7 cellular contexts compared by ENCODE assay signal in genomic region chr1:160261526-160261877, GRCh38. TPM values are rescaled to one million over a fixed set of nuclear protein-coding genes. Genes with fewer than 3 reads are reported as not detected.
A peak's percentile ranks its signal among the peaks of the same experiment; 100 is the strongest.
DNase-seq lines count a peak whose midpoint lies in the region; ATAC-seq and TF ChIP-seq lines count a peak whose summit lies in the region.

No MANE protein-coding gene starts in this region.

- TF ChIP-seq CTCF in GM13977 (IDR thresholded peaks at IDR 0.05; ENCODE audit: extremely low read depth, insufficient read depth, missing control alignments) (no peak), fibroblast of lung (conservative IDR thresholded peaks at IDR 0.05 in 1 of 2, IDR thresholded peaks at IDR 0.05 in 1 of 2; ENCODE audit: low read depth in 1 of 2, low read length in 2 of 2) (no peak), neural cell (IDR thresholded peaks at IDR 0.05; ENCODE audit: poor library complexity, severe bottlenecking) (no peak), suprapubic skin (IDR thresholded peaks at IDR 0.05) (no peak)

- no peaks in the 10 kb centered on the region for H3K36me3 ChIP-seq in fibroblast of lung (ENCODE audit: control insufficient read depth, insufficient read depth, low read length)
- H3K36me3 ChIP-seq in neural cell (ENCODE audit: insufficient read depth, low read length): no peaks in the 10 kb centered on the region
- no peaks in the 10 kb centered on the region for H3K36me3 ChIP-seq in suprapubic skin

- peaks cover 35% of the 10 kb centered on the region for H3K79me2 ChIP-seq in fibroblast of lung (ENCODE audit: control insufficient read depth, insufficient read depth, low read length)
- peaks cover 39% of the 10 kb centered on the region for H3K79me2 ChIP-seq in neural cell (replicated peaks; ENCODE audit: insufficient read depth, low read length)

- no peak for TF ChIP-seq RAD21 in neural cell (conservative IDR thresholded peaks at IDR 0.05)

- H2AFZ ChIP-seq in fibroblast of lung (ENCODE audit: low read length) (peak overlapping the region; percentile 0), neural cell (ENCODE audit: low read depth, low read length) (peak overlapping the region; percentile 78)

- H3K4me3 ChIP-seq in fibroblast of lung (replicated peaks in 1 of 4; ENCODE audit: control extremely low read depth in 1 of 4, insufficient read depth in 1 of 4, low read depth in 3 of 4, low read length in 4 of 4): peak overlapping the region; percentile 86 to 100 (median 96)
- peak overlapping the region; percentile 84 for H3K4me3 ChIP-seq in neural cell (ENCODE audit: low read length)
- peak overlapping the region; percentile 85 for H3K4me3 ChIP-seq in suprapubic skin

- H3K9me2 ChIP-seq in neural cell (ENCODE audit: insufficient read depth, low read length): no peaks in the 10 kb centered on the region

- H3K36me3 Mint-ChIP-seq in activated T-cell treated with anti-CD3 and anti-CD28 coated beads, Interleukin-2, amount 50 U/mL, for 4 hours (ENCODE audit: insufficient read depth): peaks cover 14% of the 10 kb centered on the region

- H3K4me1 Mint-ChIP-seq in activated T-cell treated with anti-CD3 and anti-CD28 coated beads, Interleukin-2, amount 50 U/mL, for 4 hours (ENCODE audit: low read depth): peaks cover 54% of the 10 kb centered on the region

- WGBS in suprapubic skin: 0% methylated on average over 6 of the region's 6 CpGs

- H3K4me2 ChIP-seq in fibroblast of lung (ENCODE audit: extremely low read depth, insufficient read depth, low read length) (peak overlapping the region; percentile 97), neural cell (ENCODE audit: low read length) (peak overlapping the region; percentile 99)

- ATAC-seq in HG03135 (IDR thresholded peaks at IDR 0.05; ENCODE audit: unreplicated experiment): peak; percentile 39
- peak; percentile 65 to 70 for ATAC-seq in activated T-cell treated with anti-CD3 and anti-CD28 coated beads, Interleukin-2, amount 50 U/mL, for 4 hours

- DNase-seq in GM13977 (ENCODE audit: low spot score) (peak; percentile 73), NCI-H748 treated with DMSO at 0.1 percent for 48 hours (lab: John Stamatoyannopoulos, UW) (peak; percentile 54), fibroblast of lung (ENCODE audit: low read depth in 2 of 2) (peak; percentile 82 to 84), suprapubic skin (ENCODE audit: low spot score in 2 of 2) (no peak)
- DNase-seq in activated T-cell treated with anti-CD3 and anti-CD28 coated beads, Interleukin-2, amount 50 U/mL, for 4 hours: peak; percentile 63

- H3K27ac ChIP-seq in fibroblast of lung (ENCODE audit: insufficient read depth, low read length) (peak overlapping the region; percentile 100), neural cell (ENCODE audit: low read length) (peak overlapping the region; percentile 93), suprapubic skin (peak overlapping the region; percentile 97)

- TF ChIP-seq POLR2A in suprapubic skin (IDR thresholded peaks at IDR 0.05): no peak

- peaks cover 7% of the 10 kb centered on the region for H3K4me1 ChIP-seq in fibroblast of lung (ENCODE audit: control insufficient read depth, extremely low read depth, insufficient read depth, low read length)
- H3K4me1 ChIP-seq in suprapubic skin: peaks cover 52% of the 10 kb centered on the region

- in situ Hi-C loops in GM13977 (cut with MboI; ENCODE audit: low pct_unique_long_range_greater_than_20kb, low sequenced_read_pairs, unreplicated experiment): no loop called here

- H4K20me1 ChIP-seq in fibroblast of lung (ENCODE audit: control insufficient read depth, extremely low read depth, insufficient read depth, low read length) (no peaks in the 10 kb centered on the region), neural cell (ENCODE audit: insufficient read depth) (no peaks in the 10 kb centered on the region)

- H3K27me3 Mint-ChIP-seq in activated T-cell treated with anti-CD3 and anti-CD28 coated beads, Interleukin-2, amount 50 U/mL, for 4 hours (ENCODE audit: low read depth): no peaks in the 10 kb centered on the region

- no peaks in the 10 kb centered on the region for H3K9me3 Mint-ChIP-seq in activated T-cell treated with anti-CD3 and anti-CD28 coated beads, Interleukin-2, amount 50 U/mL, for 4 hours

- H3K27me3 ChIP-seq in fibroblast of lung (ENCODE audit: control insufficient read depth, insufficient read depth, low read length) (no peaks in the 10 kb centered on the region), neural cell (ENCODE audit: insufficient read depth, low read depth, low read length) (no peaks in the 10 kb centered on the region), suprapubic skin (no peaks in the 10 kb centered on the region)

- TF ChIP-seq EP300 in neural cell (conservative IDR thresholded peaks at IDR 0.05; ENCODE audit: poor library complexity, severe bottlenecking) (no peak), suprapubic skin (IDR thresholded peaks at IDR 0.05) (no peak)

- H3K9me3 ChIP-seq in fibroblast of lung (ENCODE audit: control insufficient read depth, insufficient read depth, low read depth, low read length) (no peaks in the 10 kb centered on the region), neural cell (ENCODE audit: low read length) (no peaks in the 10 kb centered on the region), suprapubic skin (no peaks in the 10 kb centered on the region)

- H3F3A ChIP-seq in neural cell (ENCODE audit: insufficient read depth, low read length, poor library complexity, severe bottlenecking): no peaks in the 10 kb centered on the region

- peak overlapping the region; percentile 93 for H3K4me3 Mint-ChIP-seq in activated T-cell treated with anti-CD3 and anti-CD28 coated beads, Interleukin-2, amount 50 U/mL, for 4 hours

- H3K9ac ChIP-seq in fibroblast of lung (ENCODE audit: insufficient read depth, low read length) (peak overlapping the region; percentile 98), neural cell (ENCODE audit: low read length) (peak overlapping the region; percentile 96)

TF ChIP-seq in neural cell, 6 proteins besides CTCF, POLR2A, EP300 and RAD21:
- TF ChIP-seq TAF1 (IDR thresholded peaks at IDR 0.05; ENCODE audit: low read depth) (no peak), REST (IDR thresholded peaks at IDR 0.05; ENCODE audit: borderline replicate concordance) (no peak), EZH2 (IDR thresholded peaks at IDR 0.05; ENCODE audit: borderline replicate concordance, insufficient read depth, low read length, poor library complexity, severe bottlenecking) (no peak), SMC3 (conservative IDR thresholded peaks at IDR 0.05; ENCODE audit: poor library complexity) (no peak), POLR2AphosphoS5 (IDR thresholded peaks at IDR 0.05) (no peak), MXI1 (conservative IDR thresholded peaks at IDR 0.05; ENCODE audit: poor library complexity, severe bottlenecking) (no peak)

RNA-seq across cellular contexts. Expression of gene DCAF8, which starts 0.8 kb away (rescaled TPM):
- 10 to 100 TPM; 64.4 to 68.4 (median 65.0) TPM for total RNA-seq in activated T-cell treated with anti-CD3 and anti-CD28 coated beads, Interleukin-2, amount 50 U/mL, for 4 hours
- total RNA-seq in fibroblast of lung (66.3 and 89.8 TPM in 2 replicates), suprapubic skin (100 to 1,000 TPM in 3 of 4 donors, 10 to 100 TPM in 1; 98.3 to 402 (median 125) TPM)
- polyA plus RNA-seq in fibroblast of lung (72.6 and 75.4 TPM in 2 replicates), neural cell (153 TPM in 2 replicates)
- polyA plus RNA-seq in fibroblast of lung (2012): 59.9 and 64.8 TPM in 2 replicates
- polyA minus RNA-seq in fibroblast of lung (ENCODE audit: low replicate concordance) (36.6 and 40.5 TPM in 2 replicates), neural cell (117 and 129 TPM in 2 replicates)

RNA-seq across cellular contexts. Expression of gene PEX19, which starts 23.4 kb away (rescaled TPM):
- total RNA-seq in activated T-cell treated with anti-CD3 and anti-CD28 coated beads, Interleukin-2, amount 50 U/mL, for 4 hours: 10 to 100 TPM; 55.1 to 64.3 (median 57.9) TPM
- total RNA-seq in fibroblast of lung (43.7 and 72.8 TPM in 2 replicates), suprapubic skin (10 to 100 TPM; 36.3 to 47.3 (median 45.0) TPM)
- polyA plus RNA-seq in fibroblast of lung (77.4 and 78.4 TPM in 2 replicates), neural cell (37.7 and 51.6 TPM in 2 replicates)
- 53.8 and 55.9 TPM in 2 replicates for polyA plus RNA-seq in fibroblast of lung (2012)
- polyA minus RNA-seq in fibroblast of lung (ENCODE audit: low replicate concordance) (27.6 and 34.6 TPM in 2 replicates), neural cell (35.8 and 38.3 TPM in 2 replicates)

RNA-seq across cellular contexts. Expression of gene PEA15, which starts 56.3 kb away (rescaled TPM):
- 10 to 100 TPM; 83.2 to 99.6 (median 83.7) TPM for total RNA-seq in activated T-cell treated with anti-CD3 and anti-CD28 coated beads, Interleukin-2, amount 50 U/mL, for 4 hours
- total RNA-seq in fibroblast of lung (84.7 and 108 TPM in 2 replicates), suprapubic skin (10 to 100 TPM; 51.0 to 82.6 (median 61.5) TPM)
- polyA plus RNA-seq in fibroblast of lung (816 and 871 TPM in 2 replicates), neural cell (46.4 and 51.9 TPM in 2 replicates)
- polyA plus RNA-seq in fibroblast of lung (2012): 391 and 460 TPM in 2 replicates
- polyA minus RNA-seq in fibroblast of lung (ENCODE audit: low replicate concordance) (325 and 390 TPM in 2 replicates), neural cell (33.1 and 40.9 TPM in 2 replicates)

Comparison
In these comparisons a context has a peak if more than half of its experiments do, and no peak if none do; other contexts are left out.
1. DNase-seq: peak in GM13977 (single experiment), NCI-H748 treated with DMSO at 0.1 percent for 48 hours (single experiment), activated T-cell treated with anti-CD3 and anti-CD28 coated beads, Interleukin-2, amount 50 U/mL, for 4 hours (single experiment) and fibroblast of lung (2 of 2); none in suprapubic skin (0 of 2).
2. Peak in every context shown above with its lines, with median percentiles within 50 percentile points of each other: H3K27ac ChIP-seq and H3K4me3 ChIP-seq.